30 cellular contexts compared by ENCODE assay signal in the genomic region with DNA sequence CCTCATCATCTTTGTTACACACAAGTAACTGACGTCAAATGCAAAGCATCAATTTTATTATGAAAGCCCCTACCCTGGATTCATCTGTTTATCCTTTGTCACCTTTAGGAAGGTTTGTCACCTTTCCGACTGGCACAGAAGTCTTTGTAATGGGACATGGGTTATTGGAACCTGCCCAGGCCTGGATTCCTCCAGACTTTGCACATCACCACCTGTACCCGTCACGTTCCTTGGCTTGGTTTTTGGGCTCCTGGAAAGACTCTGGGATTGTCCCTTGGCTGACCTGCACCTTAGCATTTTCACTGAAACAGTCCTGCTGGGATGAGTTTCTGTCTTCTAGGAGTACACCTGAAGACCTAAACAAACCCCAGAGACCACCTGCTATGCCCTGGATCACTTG.
"Had no signal": no experiment of that assay in that cellular context is flagged by ENCODE, and none has a peak within 500 bp of the region (broad histone marks: within the 10 kb centered on the region; RNA-seq: fewer than 3 reads in every experiment).

No MANE protein-coding gene starts in this region.

- H3K36me3 Mint-ChIP-seq: activated CD4-positive, alpha-beta memory T cell treated with anti-CD3 and anti-CD28 coated beads for 36 hours; activated CD8-positive, alpha-beta memory T cell treated with anti-CD3 and anti-CD28 coated beads, Interleukin-2, amount 10 ng/mL, durations not matched to agents 7 days and 5 days; activated naive CD4-positive, alpha-beta T cell treated with anti-CD3 and anti-CD28 coated beads, Interleukin-2, amount 50 U/mL, for 24 hours; activated naive CD8-positive, alpha-beta T cell treated with anti-CD3 and anti-CD28 coated beads for 36 hours; brain had no signal

- H3K4me3 ChIP-seq: adrenal gland, breast epithelium, coronary artery, dorsolateral prefrontal cortex had no signal

- H3K4me1 ChIP-seq: breast epithelium had no signal

- H3K27me3 ChIP-seq: adrenal gland, breast epithelium, dorsolateral prefrontal cortex had no signal

- H3K27me3 Mint-ChIP-seq: activated CD4-positive, alpha-beta memory T cell treated with anti-CD3 and anti-CD28 coated beads for 36 hours; activated CD8-positive, alpha-beta memory T cell treated with anti-CD3 and anti-CD28 coated beads, Interleukin-2, amount 10 ng/mL, durations not matched to agents 7 days and 5 days; activated naive CD4-positive, alpha-beta T cell treated with anti-CD3 and anti-CD28 coated beads, Interleukin-2, amount 50 U/mL, for 24 hours; activated naive CD8-positive, alpha-beta T cell treated with anti-CD3 and anti-CD28 coated beads for 36 hours; activated naive CD8-positive, alpha-beta T cell treated with anti-CD3 and anti-CD28 coated beads, Interleukin-2, amount 50 U/mL, for 24 hours; brain; central memory CD8-positive, alpha-beta T cell; dendritic cell treated with granulocyte-macrophage colony-stimulating factor and Interleukin-4, amounts not matched to agents 40 ng/mL and 50 ng/mL, for 4 days had no signal

- H3K27ac ChIP-seq: adrenal gland, breast epithelium, coronary artery, dorsolateral prefrontal cortex had no signal

- H3K36me3 ChIP-seq: adrenal gland, breast epithelium had no signal

- H3K4me1 Mint-ChIP-seq: activated naive CD8-positive, alpha-beta T cell treated with anti-CD3 and anti-CD28 coated beads, Interleukin-2, amount 50 U/mL, for 24 hours had no signal

- H3K4me3 Mint-ChIP-seq: activated CD4-positive, alpha-beta memory T cell treated with anti-CD3 and anti-CD28 coated beads for 36 hours; activated CD8-positive, alpha-beta memory T cell treated with anti-CD3 and anti-CD28 coated beads, Interleukin-2, amount 10 ng/mL, durations not matched to agents 7 days and 5 days; activated CD8-positive, alpha-beta T cell treated with anti-CD3 and anti-CD28 coated beads, Interleukin-2, amount 10 ng/mL, durations not matched to agents 7 days and 5 days; activated naive CD4-positive, alpha-beta T cell treated with anti-CD3 and anti-CD28 coated beads for 36 hours; activated naive CD4-positive, alpha-beta T cell treated with anti-CD3 and anti-CD28 coated beads, Interleukin-2, amount 50 U/mL, for 24 hours; activated naive CD8-positive, alpha-beta T cell treated with anti-CD3 and anti-CD28 coated beads for 36 hours; activated naive CD8-positive, alpha-beta T cell treated with anti-CD3 and anti-CD28 coated beads, Interleukin-2, amount 50 U/mL, for 24 hours; activated T-helper 1 cell treated with anti-CD3 and anti-CD28 coated beads, Interleukin-12 subunit alpha, Interleukin-12 subunit beta, Interleukin-2, Interleukin-4 antibody, amounts not matched to agents 30 ng/mL and 10 ng/mL and 1 ng/mL, durations not matched to agents 14 hours and 24 hours and 36 hours; brain; central memory CD8-positive, alpha-beta T cell; dendritic cell treated with granulocyte-macrophage colony-stimulating factor and Interleukin-4, amounts not matched to agents 40 ng/mL and 50 ng/mL, for 4 days; endodermal cell had no signal

- DNase-seq: activated CD4-positive, alpha-beta memory T cell treated with anti-CD3 and anti-CD28 coated beads for 36 hours; activated CD4-positive, alpha-beta T cell treated with anti-CD3 and anti-CD28 coated beads for 1 hour; activated CD4-positive, alpha-beta T cell treated with anti-CD3 and anti-CD28 coated beads for 4 hours; activated CD8-positive, alpha-beta memory T cell treated with anti-CD3 and anti-CD28 coated beads, Interleukin-2, amount 10 ng/mL, durations not matched to agents 7 days and 5 days; activated CD8-positive, alpha-beta memory T cell treated with anti-CD3 and anti-CD28 coated beads, Interleukin-2, amount 50 U/mL, for 4 hours; activated CD8-positive, alpha-beta T cell treated with anti-CD3 and anti-CD28 coated beads, Interleukin-2, amount 10 ng/mL, durations not matched to agents 7 days and 5 days; activated effector memory CD4-positive, alpha-beta T cell treated with anti-CD3 and anti-CD28 coated beads, Interleukin-2, amount 50 U/mL, for 16 hours; activated naive CD4-positive, alpha-beta T cell treated with anti-CD3 and anti-CD28 coated beads for 36 hours; activated naive CD8-positive, alpha-beta T cell treated with anti-CD3 and anti-CD28 coated beads for 36 hours; activated naive CD8-positive, alpha-beta T cell treated with anti-CD3 and anti-CD28 coated beads, Interleukin-2, amount 50 U/mL, for 24 hours; activated T-cell treated with anti-CD3 and anti-CD28 coated beads, Interleukin-2, amount 50 U/mL, for 1 hour; activated T-cell treated with anti-CD3 and anti-CD28 coated beads, Interleukin-2, amount 50 U/mL, for 48 hours; adrenal gland; amygdala; aorta; dorsolateral prefrontal cortex; effector memory CD4-positive, alpha-beta T cell; endodermal cell; foreskin fibroblast; head of caudate nucleus; T-helper 2 cell had no signal

- H3K9me3 Mint-ChIP-seq: activated CD4-positive, alpha-beta memory T cell treated with anti-CD3 and anti-CD28 coated beads for 36 hours; activated naive CD4-positive, alpha-beta T cell treated with anti-CD3 and anti-CD28 coated beads for 36 hours; activated naive CD4-positive, alpha-beta T cell treated with anti-CD3 and anti-CD28 coated beads, Interleukin-2, amount 50 U/mL, for 24 hours; activated naive CD8-positive, alpha-beta T cell treated with anti-CD3 and anti-CD28 coated beads for 36 hours; activated naive CD8-positive, alpha-beta T cell treated with anti-CD3 and anti-CD28 coated beads, Interleukin-2, amount 50 U/mL, for 24 hours; activated T-helper 1 cell treated with anti-CD3 and anti-CD28 coated beads, Interleukin-12 subunit alpha, Interleukin-12 subunit beta, Interleukin-2, Interleukin-4 antibody, amounts not matched to agents 30 ng/mL and 10 ng/mL and 1 ng/mL, durations not matched to agents 14 hours and 24 hours and 36 hours; activated T-helper 2 cell treated with anti-CD3 and anti-CD28 coated beads, Interferon-gamma antibody, Interleukin-2, Interleukin-4, amounts not matched to agents 10 μg/mL and 5 μg/mL and 100 μg/mL, durations not matched to agents 14 hours and 24 hours and 36 hours; brain; central memory CD8-positive, alpha-beta T cell; dendritic cell treated with granulocyte-macrophage colony-stimulating factor and Interleukin-4, amounts not matched to agents 40 ng/mL and 50 ng/mL, for 4 days; endodermal cell had no signal

- H3K9me3 ChIP-seq: adrenal gland, breast epithelium had no signal

- ATAC-seq: activated CD8-positive, alpha-beta memory T cell treated with anti-CD3 and anti-CD28 coated beads, Interleukin-2, amount 10 ng/mL, durations not matched to agents 7 days and 5 days; activated CD8-positive, alpha-beta T cell treated with anti-CD3 and anti-CD28 coated beads, Interleukin-2, amount 10 ng/mL, durations not matched to agents 7 days and 5 days; activated naive CD8-positive, alpha-beta T cell treated with anti-CD3 and anti-CD28 coated beads, Interleukin-2, amount 50 U/mL, for 24 hours; esophagus mucosa had no signal

- H3K27ac Mint-ChIP-seq: activated CD4-positive, alpha-beta memory T cell treated with anti-CD3 and anti-CD28 coated beads for 36 hours; activated CD8-positive, alpha-beta memory T cell treated with anti-CD3 and anti-CD28 coated beads, Interleukin-2, amount 10 ng/mL, durations not matched to agents 7 days and 5 days; activated CD8-positive, alpha-beta T cell treated with anti-CD3 and anti-CD28 coated beads, Interleukin-2, amount 10 ng/mL, durations not matched to agents 7 days and 5 days; activated naive CD4-positive, alpha-beta T cell treated with anti-CD3 and anti-CD28 coated beads for 36 hours; activated naive CD8-positive, alpha-beta T cell treated with anti-CD3 and anti-CD28 coated beads for 36 hours; activated naive CD8-positive, alpha-beta T cell treated with anti-CD3 and anti-CD28 coated beads, Interleukin-2, amount 50 U/mL, for 24 hours; activated T-helper 1 cell treated with anti-CD3 and anti-CD28 coated beads, Interleukin-12 subunit alpha, Interleukin-12 subunit beta, Interleukin-2, Interleukin-4 antibody, amounts not matched to agents 30 ng/mL and 10 ng/mL and 1 ng/mL, durations not matched to agents 14 hours and 24 hours and 36 hours; activated T-helper 2 cell treated with anti-CD3 and anti-CD28 coated beads, Interferon-gamma antibody, Interleukin-2, Interleukin-4, amounts not matched to agents 10 μg/mL and 5 μg/mL and 100 μg/mL, durations not matched to agents 14 hours and 24 hours and 36 hours; brain; dendritic cell treated with granulocyte-macrophage colony-stimulating factor and Interleukin-4, amounts not matched to agents 40 ng/mL and 50 ng/mL, for 4 days; endodermal cell had no signal
